Comparison of ENCODE assay signal across 9 cellular contexts in the genomic region with DNA sequence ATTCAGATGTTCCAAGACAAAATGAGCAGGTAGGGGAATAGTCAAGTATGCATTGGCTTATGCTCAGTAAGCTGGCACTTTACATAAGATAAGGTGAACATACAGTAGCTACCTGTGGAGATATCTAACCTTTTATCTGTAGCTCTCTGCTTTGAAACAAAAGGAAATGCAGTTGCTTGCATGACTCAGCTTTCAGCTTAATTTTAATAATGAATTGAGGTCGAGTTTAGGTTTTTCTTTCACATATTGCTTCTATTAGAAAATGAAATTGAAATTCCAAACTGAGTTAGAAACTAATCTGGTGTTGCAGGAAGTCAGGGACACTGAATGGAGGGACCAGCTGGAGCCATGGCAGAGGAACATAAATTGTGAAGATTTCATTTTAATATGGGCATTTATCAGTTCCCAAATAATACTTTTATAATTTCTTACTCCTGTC. TPM values are rescaled to one million over a fixed set of nuclear protein-coding genes. Genes with fewer than 3 reads are reported as not detected.
DNase-seq lines count a peak whose midpoint lies in the region; ATAC-seq and TF ChIP-seq lines count a peak whose summit lies in the region.
"Had no signal": no experiment of that assay in that cellular context is flagged by ENCODE, and none has a peak within 500 bp of the region (broad histone marks: within the 10 kb centered on the region; RNA-seq: fewer than 3 reads in every experiment).

No MANE protein-coding gene starts in this region.

- H3K9me2 ChIP-seq in hepatocyte (replicated peaks; ENCODE audit: insufficient read depth), result no peaks in the 10 kb centered on the region

- H3K9me3 ChIP-seq in hepatocyte (ENCODE audit: low read depth), result no peaks in the 10 kb centered on the region
- no peaks in the 10 kb centered on the region for H3K9me3 ChIP-seq in body of pancreas
- H3K9me3 ChIP-seq: thyroid gland had no signal

- no peak overlapping the region for H3K4me3 ChIP-seq in hepatocyte
- H3K4me3 ChIP-seq in body of pancreas, result no peak overlapping the region
- H3K4me3 ChIP-seq: thyroid gland had no signal

- H3K27ac ChIP-seq in hepatocyte, result peak overlapping the region; percentile 33
- no peak overlapping the region for H3K27ac ChIP-seq in body of pancreas

- no peak for TF ChIP-seq CTCF in hepatocyte (IDR thresholded peaks at IDR 0.05; ENCODE audit: poor library complexity)
- no peak for TF ChIP-seq CTCF in body of pancreas (IDR thresholded peaks at IDR 0.05)

- DNase-seq in hepatocyte (ENCODE audit: low spot score), result no peak
- DNase-seq in NCI-H82 (lab: John Stamatoyannopoulos, UW), result no peak
- no peak for DNase-seq in middle frontal gyrus (ENCODE audit: extremely low spot score, low spot score)
- no peak for DNase-seq in GM03348 (ENCODE audit: low spot score)
- no peak for DNase-seq in body of pancreas
- DNase-seq: thyroid gland had no signal

- H3K36me3 ChIP-seq in hepatocyte (replicated peaks; ENCODE audit: insufficient read depth, low read depth) (no peaks in the 10 kb centered on the region), body of pancreas (replicated peaks in 1 of 2; ENCODE audit: insufficient read depth in 1 of 2, low read depth in 2 of 2) (no peaks in the 10 kb centered on the region)
- H3K36me3 ChIP-seq: thyroid gland had no signal

- H2AFZ ChIP-seq in hepatocyte, result no peak overlapping the region

- no peaks in the 10 kb centered on the region for H4K20me1 ChIP-seq in hepatocyte (ENCODE audit: insufficient read depth, poor library complexity, severe bottlenecking)

- H3K79me2 ChIP-seq in hepatocyte, result peaks cover 19% of the 10 kb centered on the region

- peak overlapping the region; percentile 28 for H3K4me2 ChIP-seq in hepatocyte

- intact Hi-C loops in body of pancreas (cut with DNase I), result no loop called here

- ATAC-seq in GM18511 (IDR thresholded peaks at IDR 0.05; ENCODE audit: unreplicated experiment) (peak; percentile 73), GM21619 (IDR thresholded peaks at IDR 0.05; ENCODE audit: unreplicated experiment) (peak; percentile 80), HG03457 (IDR thresholded peaks at IDR 0.05; ENCODE audit: unreplicated experiment) (peak; percentile 60), body of pancreas (no peak)

- no peak for TF ChIP-seq POLR2A in body of pancreas (IDR thresholded peaks at IDR 0.05)

- WGBS in hepatocyte (ENCODE audit: low lambda C conversion rate, missing lambda C conversion rate), result 8% methylated on average over 1 of the region's 1 CpG
- 7 to 17% methylated on average over 1 of the region's 1 CpG for WGBS in body of pancreas, 2 donors

- H3K4me1 ChIP-seq in hepatocyte (ENCODE audit: insufficient read depth) (peaks cover 5% of the 10 kb centered on the region), body of pancreas (no peaks in the 10 kb centered on the region)

- H3K27me3 ChIP-seq in hepatocyte, result no peaks in the 10 kb centered on the region
- no peaks in the 10 kb centered on the region for H3K27me3 ChIP-seq in body of pancreas
- H3K27me3 ChIP-seq: thyroid gland had no signal

RNA-seq across cellular contexts. Expression of a gene that starts 8.3 kb away (rescaled TPM):
- total RNA-seq in hepatocyte, result 26.8 and 31.3 TPM in 2 replicates
- polyA plus RNA-seq in hepatocyte, result 1.0 and 1.5 TPM in 2 replicates
- 1 to 10 TPM; 2.0 to 2.3 TPM for total RNA-seq in body of pancreas
